ENCODE assay signal across 27 cellular contexts in genomic region chr6:154438882-154439281, GRCh38.
"Had no signal": no experiment of that assay in that cellular context is flagged by ENCODE, and none has a peak within 500 bp of the region (broad histone marks: within the 10 kb centered on the region; RNA-seq: fewer than 3 reads in every experiment).

No MANE protein-coding gene starts in this region.

- H3K79me2 ChIP-seq: parathyroid adenoma had no signal

- H3K9me3 Mint-ChIP-seq: naive thymus-derived CD4-positive, alpha-beta T cell; stimulated activated memory B cell treated with anti-CD40 and anti-IgM and Interleukin-4, amounts not matched to agents 10 μg/mL and 1 μg/mL and 100 μg/mL, for 72 hours; stimulated activated naive CD8-positive, alpha-beta T cell treated with anti-CD3 and anti-CD28 coated beads, Interleukin-15, amount 100 ng/mL, for 72 hours had no signal

- H3K4me2 ChIP-seq: neural progenitor cell, smooth muscle cell had no signal

- DNase-seq: activated CD4-positive, alpha-beta T cell treated with anti-CD3 and anti-CD28 coated beads for 48 hours; activated CD4-positive, alpha-beta T cell treated with anti-CD3 and anti-CD28 coated beads, Interleukin-2, amount 50 U/mL, for 48 hours; activated CD8-positive, alpha-beta memory T cell treated with anti-CD3 and anti-CD28 coated beads for 24 hours; activated gamma-delta T cell; activated naive CD4-positive, alpha-beta T cell treated with anti-CD3 and anti-CD28 coated beads, Interleukin-2, amount 50 U/mL, for 16 hours; activated T-cell treated with anti-CD3 and anti-CD28 coated beads, Interleukin-2, amount 50 U/mL, for 1 hour; amniotic stem cell; central memory CD4-positive, alpha-beta T cell; endodermal cell; foreskin melanocyte; left ventricle myocardium inferior; naive thymus-derived CD4-positive, alpha-beta T cell; occipital lobe; psoas muscle; stimulated activated CD4-positive, alpha-beta T cell treated with anti-CD3 and anti-CD28 coated beads, Interleukin-1b, Interleukin-23, amount 100 ng/mL, for 48 hours; stimulated activated CD4-positive, alpha-beta T cell treated with anti-CD3 and anti-CD28 coated beads, Interleukin-4, amount 100 ng/mL, for 4 hours; stimulated activated CD8-positive, alpha-beta memory T cell treated with anti-CD3 and anti-CD28 coated beads, Interleukin-4, amount 100 ng/mL, for 48 hours; stimulated activated naive CD8-positive, alpha-beta T cell treated with anti-CD3 and anti-CD28 coated beads, Interleukin-15, amount 100 ng/mL, for 72 hours; substantia nigra; T-helper 2 cell; upper lobe of left lung had no signal

- H3K4me3 ChIP-seq: esophagus muscularis mucosa, left ventricle myocardium inferior, neural progenitor cell, psoas muscle, smooth muscle cell, upper lobe of left lung, vagina had no signal

- H2AFZ ChIP-seq: neural progenitor cell, parathyroid adenoma had no signal

- ATAC-seq: naive thymus-derived CD4-positive, alpha-beta T cell; psoas muscle; stimulated activated memory B cell treated with anti-CD40 and anti-IgM and Interleukin-4, amounts not matched to agents 10 μg/mL and 1 μg/mL and 100 μg/mL, for 72 hours; stimulated activated naive CD8-positive, alpha-beta T cell treated with anti-CD3 and anti-CD28 coated beads, Interleukin-15, amount 100 ng/mL, for 72 hours had no signal

- H3K36me3 ChIP-seq: neural progenitor cell, vagina had no signal

- H3K4me3 Mint-ChIP-seq: endodermal cell; naive thymus-derived CD4-positive, alpha-beta T cell; neural progenitor cell; stimulated activated memory B cell treated with anti-CD40 and anti-IgM and Interleukin-4, amounts not matched to agents 10 μg/mL and 1 μg/mL and 100 μg/mL, for 72 hours; stimulated activated naive CD8-positive, alpha-beta T cell treated with anti-CD3 and anti-CD28 coated beads, Interleukin-15, amount 100 ng/mL, for 72 hours had no signal

- H3K27ac ChIP-seq: esophagus muscularis mucosa, left ventricle myocardium inferior, neural progenitor cell, parathyroid adenoma, psoas muscle, upper lobe of left lung, vagina had no signal

- H3K9me3 ChIP-seq: esophagus muscularis mucosa, left ventricle myocardium inferior, psoas muscle, upper lobe of left lung, vagina had no signal

- H3K27me3 ChIP-seq: esophagus muscularis mucosa, neural progenitor cell, upper lobe of left lung, vagina had no signal

- H3K27ac Mint-ChIP-seq: endodermal cell; naive thymus-derived CD4-positive, alpha-beta T cell; neural progenitor cell; stimulated activated memory B cell treated with anti-CD40 and anti-IgM and Interleukin-4, amounts not matched to agents 10 μg/mL and 1 μg/mL and 100 μg/mL, for 72 hours had no signal

- H3K4me1 Mint-ChIP-seq: stimulated activated memory B cell treated with anti-CD40 and anti-IgM and Interleukin-4, amounts not matched to agents 10 μg/mL and 1 μg/mL and 100 μg/mL, for 72 hours; stimulated activated naive CD8-positive, alpha-beta T cell treated with anti-CD3 and anti-CD28 coated beads, Interleukin-15, amount 100 ng/mL, for 72 hours had no signal

- H3K4me1 ChIP-seq: parathyroid adenoma, psoas muscle, upper lobe of left lung, vagina had no signal

- H3K9ac ChIP-seq: neural progenitor cell, parathyroid adenoma had no signal

- H3K36me3 Mint-ChIP-seq: naive thymus-derived CD4-positive, alpha-beta T cell; stimulated activated memory B cell treated with anti-CD40 and anti-IgM and Interleukin-4, amounts not matched to agents 10 μg/mL and 1 μg/mL and 100 μg/mL, for 72 hours had no signal
